ENCODE assay signal across 28 cellular contexts in the genomic region with DNA sequence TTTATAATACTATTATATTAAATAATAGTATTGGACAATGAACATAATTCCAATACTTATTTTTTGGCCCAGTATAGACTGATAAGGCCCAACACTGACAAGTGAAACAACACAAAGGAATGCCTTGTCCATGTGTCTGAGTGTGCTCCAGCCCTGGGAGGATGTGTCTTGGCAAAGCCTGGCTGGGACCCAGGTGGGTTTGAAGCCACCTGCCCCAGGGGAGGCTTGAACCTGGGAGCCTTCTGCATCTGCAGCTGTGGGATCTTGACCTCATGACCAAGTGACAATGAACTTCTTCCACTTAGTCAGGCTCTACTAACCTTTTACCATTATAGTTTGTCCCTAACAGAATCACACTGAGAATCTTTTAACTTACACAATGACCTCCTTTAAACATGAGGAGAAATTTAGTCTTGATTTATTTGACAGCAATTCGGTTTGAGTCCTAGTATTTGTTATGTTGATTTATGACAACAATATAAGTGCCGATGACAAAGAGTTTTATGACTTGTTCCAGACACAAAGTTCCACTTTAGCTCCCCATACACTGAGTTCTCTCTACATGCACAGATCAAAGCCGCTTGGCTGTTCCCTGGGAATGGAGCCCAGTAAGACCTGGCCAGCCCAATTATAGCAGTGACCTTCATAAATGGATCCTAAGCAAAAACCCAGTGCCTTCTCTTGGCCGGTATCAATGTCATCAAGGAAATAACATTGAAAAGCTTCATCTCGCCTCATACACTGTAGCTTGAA.
"Had no signal": no experiment of that assay in that cellular context is flagged by ENCODE, and none has a peak within 500 bp of the region (broad histone marks: within the 10 kb centered on the region; RNA-seq: fewer than 3 reads in every experiment).

No MANE protein-coding gene starts in this region.

- H3K4me1 ChIP-seq: ascending aorta, gastrocnemius medialis, left lung, upper lobe of left lung had no signal

- H3K27ac ChIP-seq: ascending aorta, brain microvascular endothelial cell, gastrocnemius medialis, left lung, neutrophil, upper lobe of left lung, WERI-Rb-1 had no signal

- DNase-seq: activated CD4-positive, alpha-beta T cell treated with anti-CD3 and anti-CD28 coated beads for 48 hours; activated CD4-positive, alpha-beta T cell treated with anti-CD3 and anti-CD28 coated beads, Interleukin-2, amount 50 U/mL, for 48 hours; activated CD8-positive, alpha-beta memory T cell treated with anti-CD3 and anti-CD28 coated beads for 24 hours; activated effector memory CD4-positive, alpha-beta T cell treated with anti-CD3 and anti-CD28 coated beads, Interleukin-2, amount 50 U/mL, for 16 hours; activated naive CD4-positive, alpha-beta T cell treated with anti-CD3 and anti-CD28 coated beads, Interleukin-2, amount 10 ng/mL, durations not matched to agents 7 days and 5 days; activated naive CD8-positive, alpha-beta T cell treated with anti-CD3 and anti-CD28 coated beads, Interleukin-2, amount 10 ng/mL, durations not matched to agents 7 days and 5 days; brain microvascular endothelial cell; caudate nucleus; cortex of kidney; effector memory CD8-positive, alpha-beta T cell; erythroblast; gastrocnemius medialis; glutamatergic neuron; hippocampal formation; immature natural killer cell; kidney; left lung; nephron progenitor cell; retina; stimulated activated CD4-positive, alpha-beta T cell treated with anti-CD3 and anti-CD28 coated beads, Interleukin-2, amount 100 ng/mL, for 48 hours; stimulated activated naive CD8-positive, alpha-beta T cell treated with anti-CD3 and anti-CD28 coated beads, Interleukin-15, Interleukin-2, amounts not matched to agents 100 U/mL and 50 U/mL, for 24 hours; T-helper 17 cell; T1000; upper lobe of left lung; WERI-Rb-1 had no signal

- H3K27me3 ChIP-seq: ascending aorta, brain microvascular endothelial cell, gastrocnemius medialis, left lung, neutrophil, upper lobe of left lung had no signal

- FAIRE-seq: kidney had no signal

- H3K36me3 ChIP-seq: ascending aorta, brain microvascular endothelial cell, gastrocnemius medialis, left lung, neutrophil, upper lobe of left lung, WERI-Rb-1 had no signal

- H3K9me3 ChIP-seq: ascending aorta, gastrocnemius medialis, left lung, neutrophil, upper lobe of left lung had no signal

- ATAC-seq: activated CD4-positive, CD25-positive, alpha-beta regulatory T cell treated with anti-CD3 and anti-CD28 coated beads, Interleukin-2, amount 50 U/mL, for 24 hours; effector memory CD8-positive, alpha-beta T cell; left lung; stimulated activated naive CD8-positive, alpha-beta T cell treated with anti-CD3 and anti-CD28 coated beads, Interleukin-15, Interleukin-2, amounts not matched to agents 100 U/mL and 50 U/mL, for 24 hours; T-helper 17 cell had no signal

- H3K4me3 ChIP-seq: ascending aorta, gastrocnemius medialis, left lung, upper lobe of left lung had no signal
